In the genomic region with DNA sequence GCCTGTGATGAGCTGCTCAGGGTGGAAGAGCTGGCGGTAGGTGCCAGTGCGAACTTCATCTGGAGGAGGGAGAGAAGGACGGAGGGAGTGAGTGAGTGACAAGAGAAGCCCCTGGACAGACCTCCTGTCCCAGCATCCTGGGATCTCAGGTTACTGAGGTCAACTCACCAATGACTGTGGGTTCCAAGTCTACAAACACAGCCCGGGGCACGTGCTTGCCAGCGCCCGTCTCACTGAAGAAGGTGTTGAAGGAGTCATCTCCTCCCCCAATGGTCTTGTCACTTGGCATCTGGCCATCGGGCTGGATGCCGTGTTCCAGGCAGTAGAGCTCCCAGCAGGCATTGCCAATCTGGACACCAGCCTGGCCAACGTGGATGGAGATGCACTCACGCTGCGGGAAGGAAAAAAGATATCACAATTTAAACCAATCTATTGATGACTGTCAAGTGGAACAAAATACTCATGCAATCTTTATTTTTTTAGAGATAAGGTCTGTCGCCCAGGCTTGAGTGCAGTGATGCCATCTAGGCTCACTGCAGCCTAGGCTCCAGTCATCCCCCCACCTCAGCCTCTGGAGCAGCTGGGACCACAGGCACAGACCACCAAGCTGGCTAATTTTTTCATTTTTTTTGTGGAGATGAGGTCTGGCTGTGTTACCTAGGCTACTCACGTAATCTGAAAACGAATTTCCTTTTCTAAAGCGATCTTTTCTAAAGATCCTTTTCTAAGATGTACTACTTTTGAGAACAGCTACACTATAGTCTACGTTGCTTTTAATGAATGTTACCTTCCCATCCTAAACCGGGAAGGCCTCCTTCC, we compare ENCODE assay signal across 8 cellular contexts. TPM values are rescaled to one million over a fixed set of nuclear protein-coding genes. Genes with fewer than 3 reads are reported as not detected.
DNase-seq lines count a peak whose midpoint lies in the region; ATAC-seq and TF ChIP-seq lines count a peak whose summit lies in the region.

No MANE protein-coding gene starts in this region.

- H3K4me3 Mint-ChIP-seq in CD8-positive, alpha-beta T cell = peak overlapping the region; percentile 96
- H3K4me3 Mint-ChIP-seq in endothelial cell (ENCODE audit: unreplicated experiment) = peak overlapping the region; percentile 95

- no peaks in the 10 kb centered on the region for H3K27me3 ChIP-seq in CD8-positive, alpha-beta T cell (ENCODE audit: insufficient read depth, low read length)
- H3K27me3 ChIP-seq in Peyer's patch = no peaks in the 10 kb centered on the region
- no peaks in the 10 kb centered on the region for H3K27me3 ChIP-seq in neuronal stem cell (ENCODE audit: control insufficient read depth in 3 of 3, insufficient read depth in 3 of 3, low read depth in 1 of 3, low read length in 3 of 3)

- H3K36me3 ChIP-seq in CD8-positive, alpha-beta T cell (ENCODE audit: insufficient read depth, low read length) = peaks cover 12% of the 10 kb centered on the region
- H3K36me3 ChIP-seq in Peyer's patch (peaks cover 0 to 26% (median 0%) of the 10 kb centered on the region in 3 donors), neuronal stem cell (replicated peaks in 1 of 2; ENCODE audit: control insufficient read depth in 2 of 2, insufficient read depth in 2 of 2, low read length in 2 of 2) (peaks cover 21 to 41% of the 10 kb centered on the region in 2 donors)

- CTCF ChIA-PET in CD8-positive, alpha-beta T cell (lab: Charles Lee) = interaction anchor here (0.8 to 4.1 kb wide), 20 partner anchors 8 to 214 kb away, joined by 3 to 55 read pairs (median 6); partner anchors contain the start of genes DHH, LMBR1L and TUBA1A

- no peak for ATAC-seq in CD8-positive, alpha-beta T cell
- ATAC-seq in GM19395 (IDR thresholded peaks at IDR 0.05; ENCODE audit: unreplicated experiment) (no peak), GM21367 (IDR thresholded peaks at IDR 0.05; ENCODE audit: unreplicated experiment) (no peak)

- H2AK5ac ChIP-seq in neuronal stem cell (ENCODE audit: low read depth, low read length) = no peak overlapping the region

- peak overlapping the region; percentile 99 for H3K27ac Mint-ChIP-seq in CD8-positive, alpha-beta T cell
- H3K27ac Mint-ChIP-seq in endothelial cell (ENCODE audit: unreplicated experiment) = peak overlapping the region; percentile 91

- H3K9ac ChIP-seq in neuronal stem cell (ENCODE audit: low read depth, low read length, poor library complexity) = peak overlapping the region; percentile 99

- intact Hi-C loops in CD8-positive, alpha-beta T cell (cut with DNase I, micrococcal nuclease) = loop anchor here (1.0 to 5.0 kb wide), 10 partner anchors 19 to 1633 kb away; partner anchors contain the start of genes LMBR1L (in 2 of the 2), ATF1 (in 1 of the 2), DDX23 (in 1 of the 2) and KMT2D (in 1 of the 2)

- H3K9me3 Mint-ChIP-seq in CD8-positive, alpha-beta T cell = no peaks in the 10 kb centered on the region
- no peaks in the 10 kb centered on the region for H3K9me3 Mint-ChIP-seq in endothelial cell (ENCODE audit: unreplicated experiment)

- H2BK120ac ChIP-seq in neuronal stem cell (ENCODE audit: low read depth, low read length) = no peak overlapping the region

- no peak for DNase-seq in CD8-positive, alpha-beta T cell
- DNase-seq in Peyer's patch (no peak), endothelial cell (ENCODE audit: low spot score) (no peak), neuronal stem cell (ENCODE audit: low spot score) (no peak), COLO829 (ENCODE audit: low spot score) (no peak)
- DNase-seq in effector CD8-positive, alpha-beta T cell (lab: John Stamatoyannopoulos, UW) = no peak

- peaks cover 25% of the 10 kb centered on the region for H3K4me1 ChIP-seq in CD8-positive, alpha-beta T cell (ENCODE audit: insufficient read depth, low read length)
- peaks cover 0 to 27% (median 4%) of the 10 kb centered on the region in 4 donors for H3K4me1 ChIP-seq in Peyer's patch
- peaks cover 8 to 10% of the 10 kb centered on the region in 2 donors for H3K4me1 ChIP-seq in neuronal stem cell (ENCODE audit: control insufficient read depth in 2 of 2, insufficient read depth in 1 of 2, low read depth in 1 of 2, low read length in 2 of 2)

- peak overlapping the region; percentile 96 for H3K27ac ChIP-seq in CD8-positive, alpha-beta T cell (ENCODE audit: low read depth, low read length)
- peak overlapping the region; percentile 98 to 100 (median 99) for H3K27ac ChIP-seq in Peyer's patch
- H3K27ac ChIP-seq in neuronal stem cell (replicated peaks; ENCODE audit: low read length) = peak overlapping the region; percentile 31

- peaks cover 47% of the 10 kb centered on the region for H3K4me1 Mint-ChIP-seq in CD8-positive, alpha-beta T cell (ENCODE audit: low read depth)
- peaks cover 25% of the 10 kb centered on the region for H3K4me1 Mint-ChIP-seq in endothelial cell (ENCODE audit: unreplicated experiment)

- H4K8ac ChIP-seq in neuronal stem cell (ENCODE audit: low read depth, low read length) = no peak overlapping the region

- WGBS in neuronal stem cell (ENCODE audit: extremely low coverage in 2 of 2, insufficient read length in 2 of 2, insufficient replicate concordance in 1 of 2), 2 donors = no CpG with 5 or more reads among the region's 18 CpGs

- no peak overlapping the region for H3K4ac ChIP-seq in neuronal stem cell (ENCODE audit: low read length)

- peaks cover 6% of the 10 kb centered on the region for H3K79me1 ChIP-seq in neuronal stem cell (ENCODE audit: low read depth, low read length)

- no peak overlapping the region for H2BK5ac ChIP-seq in neuronal stem cell (ENCODE audit: low read length)

- H3K14ac ChIP-seq in neuronal stem cell (ENCODE audit: low read length) = no peak overlapping the region

- no peak overlapping the region for H2BK15ac ChIP-seq in neuronal stem cell (ENCODE audit: low read length)

- no peak overlapping the region for H2BK12ac ChIP-seq in neuronal stem cell (ENCODE audit: low read length)

- peak overlapping the region; percentile 81 for H3K23ac ChIP-seq in neuronal stem cell (ENCODE audit: low read depth, low read length, poor library complexity)

- POLR2A ChIA-PET in CD8-positive, alpha-beta T cell (lab: Charles Lee) = interaction anchor here (0.9 to 4.9 kb wide), 10 partner anchors 10 to 208 kb away, joined by 3 to 117 read pairs (median 7); partner anchors contain the start of genes LMBR1L, RHEBL1 and TUBA1A

- H3K27me3 Mint-ChIP-seq in CD8-positive, alpha-beta T cell (ENCODE audit: low read depth) = no peaks in the 10 kb centered on the region
- H3K27me3 Mint-ChIP-seq in endothelial cell (ENCODE audit: unreplicated experiment) = peaks cover 15% of the 10 kb centered on the region

- peak overlapping the region; percentile 91 for H3K4me3 ChIP-seq in CD8-positive, alpha-beta T cell (ENCODE audit: low read depth, low read length)
- H3K4me3 ChIP-seq in Peyer's patch (peak overlapping the region; percentile 88 to 99 (median 92)), neuronal stem cell (ENCODE audit: low read length in 2 of 2) (peak overlapping the region; percentile 83 to 99)

- no peaks in the 10 kb centered on the region for H3K9me3 ChIP-seq in CD8-positive, alpha-beta T cell (ENCODE audit: low read length)
- H3K9me3 ChIP-seq in Peyer's patch = no peaks in the 10 kb centered on the region
- peaks cover 0 to 3% of the 10 kb centered on the region in 2 donors for H3K9me3 ChIP-seq in neuronal stem cell (replicated peaks in 1 of 2; ENCODE audit: control insufficient read depth in 2 of 2, insufficient read depth in 1 of 2, low read depth in 1 of 2, low read length in 2 of 2)

- peaks cover 41% of the 10 kb centered on the region for H3K36me3 Mint-ChIP-seq in CD8-positive, alpha-beta T cell
- H3K36me3 Mint-ChIP-seq in endothelial cell (ENCODE audit: low read depth, unreplicated experiment) = peaks cover 31% of the 10 kb centered on the region

- TF ChIP-seq POLR2A in Peyer's patch (IDR thresholded peaks at IDR 0.05) = no peak

- H2AFZ ChIP-seq in neuronal stem cell (ENCODE audit: low read length) = no peak overlapping the region

- H3K18ac ChIP-seq in neuronal stem cell (ENCODE audit: low read length) = no peak overlapping the region

- H3K4me2 ChIP-seq in neuronal stem cell (ENCODE audit: insufficient read depth, low read length, poor library complexity, severe bottlenecking) = peak overlapping the region; percentile 92

- no peak for TF ChIP-seq CTCF in CD8-positive, alpha-beta T cell (IDR thresholded peaks at IDR 0.05)
- no peak for TF ChIP-seq CTCF in Peyer's patch (IDR thresholded peaks at IDR 0.05)
- TF ChIP-seq CTCF in endothelial cell (IDR thresholded peaks at IDR 0.05; ENCODE audit: unreplicated experiment) = no peak

- no peak overlapping the region for H4K91ac ChIP-seq in neuronal stem cell (ENCODE audit: low read depth, low read length, poor library complexity)

RNA-seq across cellular contexts. Expression of gene TUBA1B, which starts 1.7 kb away (rescaled TPM):
- total RNA-seq in CD8-positive, alpha-beta T cell = 100 to 1,000 TPM; 103 to 105 TPM
- total RNA-seq in Peyer's patch = 100 to 1,000 TPM; 154 to 578 (median 243) TPM
- total RNA-seq in endothelial cell (ENCODE audit: unreplicated experiment) = 915 TPM
- 3,086 TPM for polyA plus RNA-seq in neuronal stem cell (2013, experiment 1 of 2)
- polyA plus RNA-seq in neuronal stem cell (2013, experiment 2 of 2) = 3,054 TPM

RNA-seq across cellular contexts. Expression of gene LMBR1L, which starts 18.9 kb away (rescaled TPM):
- total RNA-seq in CD8-positive, alpha-beta T cell = 100 to 1,000 TPM; 464 to 497 TPM
- total RNA-seq in Peyer's patch = 10 to 100 TPM; 34.7 to 93.7 (median 84.7) TPM
- 175 TPM for total RNA-seq in endothelial cell (ENCODE audit: unreplicated experiment)
- 46.3 TPM for polyA plus RNA-seq in neuronal stem cell (2013, experiment 1 of 2)
- 47.9 TPM for polyA plus RNA-seq in neuronal stem cell (2013, experiment 2 of 2)

RNA-seq across cellular contexts. Expression of gene DHH, which starts 34.9 kb away (rescaled TPM):
- under 1 TPM; 0.71 to 0.78 TPM for total RNA-seq in CD8-positive, alpha-beta T cell
- total RNA-seq in Peyer's patch (1 to 10 TPM in 1 of 4 donors, under 1 TPM in 1, not detected in 2; 0.19 to 2.5 TPM), endothelial cell (ENCODE audit: unreplicated experiment) (0.46 TPM)
- 0.14 TPM for polyA plus RNA-seq in neuronal stem cell (2013, experiment 1 of 2)
- 0.12 TPM for polyA plus RNA-seq in neuronal stem cell (2013, experiment 2 of 2)

RNA-seq across cellular contexts. Expression of gene TUBA1A, which starts 59.3 kb away (rescaled TPM):
- total RNA-seq in CD8-positive, alpha-beta T cell = 100 to 1,000 TPM; 209 to 225 TPM
- total RNA-seq in Peyer's patch (10 to 100 TPM; 16.5 to 50.3 (median 37.0) TPM), endothelial cell (ENCODE audit: unreplicated experiment) (924 TPM)
- 1,513 TPM for polyA plus RNA-seq in neuronal stem cell (2013, experiment 1 of 2)
- polyA plus RNA-seq in neuronal stem cell (2013, experiment 2 of 2) = 1,492 TPM

RNA-seq across cellular contexts. Expression of gene RHEBL1, which starts 59.8 kb away (rescaled TPM):
- 1 to 10 TPM; 4.7 to 5.6 TPM for total RNA-seq in CD8-positive, alpha-beta T cell
- total RNA-seq in Peyer's patch (not detected), endothelial cell (ENCODE audit: unreplicated experiment) (3.2 TPM)
- polyA plus RNA-seq in neuronal stem cell (2013, experiment 1 of 2) = 4.0 TPM
- polyA plus RNA-seq in neuronal stem cell (2013, experiment 2 of 2) = 4.1 TPM

Comparison
In these comparisons a context has a peak if more than half of its experiments do, and no peak if none do; other contexts are left out.
1. H3K27ac ChIP-seq: peak in every context shown above with its lines; median percentile 99 in Peyer's patch; 96 in CD8-positive, alpha-beta T cell; 31 in neuronal stem cell.